In the genomic region with DNA sequence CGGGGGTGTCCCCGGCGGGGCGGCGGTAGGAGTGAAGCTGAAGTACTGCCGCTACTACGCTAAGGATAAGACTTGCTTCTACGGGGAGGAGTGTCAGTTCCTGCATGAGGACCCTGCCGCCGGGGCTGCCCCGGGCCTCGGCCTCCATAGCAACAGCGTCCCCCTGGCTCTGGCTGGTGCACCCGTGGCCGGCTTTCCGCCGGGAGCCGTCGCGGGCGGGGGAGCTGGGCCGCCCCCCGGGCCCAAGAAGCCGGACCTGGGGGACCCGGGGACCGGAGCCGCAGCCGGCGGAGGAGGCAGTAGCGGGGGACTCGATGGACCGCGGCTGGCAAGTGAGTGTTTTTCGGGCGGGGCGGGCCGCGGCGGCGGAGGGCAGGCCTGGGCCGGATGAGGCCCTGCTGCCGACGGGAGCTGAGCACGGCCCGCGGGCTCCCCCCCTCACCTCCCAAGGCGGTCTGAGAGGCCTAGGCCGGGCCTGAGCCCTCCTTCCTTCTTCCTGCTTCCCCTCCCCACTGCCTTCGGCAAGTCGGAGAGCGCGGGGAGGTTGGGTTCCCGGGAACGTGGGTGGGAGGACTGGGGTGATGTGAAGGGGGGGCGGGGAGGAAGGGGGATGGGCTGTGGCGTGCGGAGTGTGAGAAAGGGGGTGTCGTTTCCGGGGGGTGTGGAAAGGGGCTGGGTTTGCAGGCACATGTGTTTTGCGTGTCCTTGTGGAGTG, we compare ENCODE assay signal across 2 cellular contexts.
TF ChIP-seq lines count a peak whose summit lies in the region.

No MANE protein-coding gene starts in this region.

TF ChIP-seq in HEK293, 187 proteins besides CTCF, POLR2A, EP300 and RAD21 (continued from another document and continues in another):
- TF ChIP-seq, protein P1, sequence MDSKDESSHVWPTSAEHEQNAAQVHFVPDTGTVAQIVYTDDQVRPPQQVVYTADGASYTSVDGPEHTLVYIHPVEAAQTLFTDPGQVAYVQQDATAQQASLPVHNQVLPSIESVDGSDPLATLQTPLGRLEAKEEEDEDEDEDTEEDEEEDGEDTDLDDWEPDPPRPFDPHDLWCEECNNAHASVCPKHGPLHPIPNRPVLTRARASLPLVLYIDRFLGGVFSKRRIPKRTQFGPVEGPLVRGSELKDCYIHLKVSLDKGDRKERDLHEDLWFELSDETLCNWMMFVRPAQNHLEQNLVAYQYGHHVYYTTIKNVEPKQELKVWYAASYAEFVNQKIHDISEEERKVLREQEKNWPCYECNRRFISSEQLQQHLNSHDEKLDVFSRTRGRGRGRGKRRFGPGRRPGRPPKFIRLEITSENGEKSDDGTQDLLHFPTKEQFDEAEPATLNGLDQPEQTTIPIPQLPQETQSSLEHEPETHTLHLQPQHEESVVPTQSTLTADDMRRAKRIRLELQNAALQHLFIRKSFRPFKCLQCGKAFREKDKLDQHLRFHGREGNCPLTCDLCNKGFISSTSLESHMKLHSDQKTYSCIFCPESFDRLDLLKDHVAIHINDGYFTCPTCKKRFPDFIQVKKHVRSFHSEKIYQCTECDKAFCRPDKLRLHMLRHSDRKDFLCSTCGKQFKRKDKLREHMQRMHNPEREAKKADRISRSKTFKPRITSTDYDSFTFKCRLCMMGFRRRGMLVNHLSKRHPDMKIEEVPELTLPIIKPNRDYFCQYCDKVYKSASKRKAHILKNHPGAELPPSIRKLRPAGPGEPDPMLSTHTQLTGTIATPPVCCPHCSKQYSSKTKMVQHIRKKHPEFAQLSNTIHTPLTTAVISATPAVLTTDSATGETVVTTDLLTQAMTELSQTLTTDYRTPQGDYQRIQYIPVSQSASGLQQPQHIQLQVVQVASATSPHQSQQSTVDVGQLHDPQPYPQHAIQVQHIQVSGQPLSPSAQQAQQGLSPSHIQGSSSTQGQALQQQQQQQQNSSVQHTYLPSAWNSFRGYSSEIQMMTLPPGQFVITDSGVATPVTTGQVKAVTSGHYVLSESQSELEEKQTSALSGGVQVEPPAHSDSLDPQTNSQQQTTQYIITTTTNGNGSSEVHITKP (tag by site-specific recombination; IDR thresholded peaks at IDR 0.05): peak; percentile 75
- TF ChIP-seq GFI1B (tag by site-specific recombination; IDR thresholded peaks at IDR 0.05): 0 out of 2 replicates have a peak, but pooled peaks have one; percentile 15
- TF ChIP-seq ZNF211 (tag by site-specific recombination; IDR thresholded peaks at IDR 0.05; ENCODE audit: low read depth): no peak
- TF ChIP-seq ZEB2 (tag by site-specific recombination; IDR thresholded peaks at IDR 0.05): peak; percentile 85; the same call in 1 of the 2 replicates
- peak; percentile 82; the same call in 1 of the 2 replicates for TF ChIP-seq KLF7 (tag by site-specific recombination; IDR thresholded peaks at IDR 0.05; ENCODE audit: borderline replicate concordance)
- no peak for TF ChIP-seq ZNF114 (tag by site-specific recombination; IDR thresholded peaks at IDR 0.05)
- peak; percentile 80 for TF ChIP-seq SP2 (tag by site-specific recombination; IDR thresholded peaks at IDR 0.05)
- TF ChIP-seq ZNF629 (tag by site-specific recombination; IDR thresholded peaks at IDR 0.05): 0 out of 2 replicates have a peak, but pooled peaks have one; percentile 30
- TF ChIP-seq, protein P2, sequence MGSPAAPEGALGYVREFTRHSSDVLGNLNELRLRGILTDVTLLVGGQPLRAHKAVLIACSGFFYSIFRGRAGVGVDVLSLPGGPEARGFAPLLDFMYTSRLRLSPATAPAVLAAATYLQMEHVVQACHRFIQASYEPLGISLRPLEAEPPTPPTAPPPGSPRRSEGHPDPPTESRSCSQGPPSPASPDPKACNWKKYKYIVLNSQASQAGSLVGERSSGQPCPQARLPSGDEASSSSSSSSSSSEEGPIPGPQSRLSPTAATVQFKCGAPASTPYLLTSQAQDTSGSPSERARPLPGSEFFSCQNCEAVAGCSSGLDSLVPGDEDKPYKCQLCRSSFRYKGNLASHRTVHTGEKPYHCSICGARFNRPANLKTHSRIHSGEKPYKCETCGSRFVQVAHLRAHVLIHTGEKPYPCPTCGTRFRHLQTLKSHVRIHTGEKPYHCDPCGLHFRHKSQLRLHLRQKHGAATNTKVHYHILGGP (tag by site-specific recombination; IDR thresholded peaks at IDR 0.05): no peak
- TF ChIP-seq ZNF530 (tag by site-specific recombination; IDR thresholded peaks at IDR 0.05; ENCODE audit: low read depth): no peak
- no peak for TF ChIP-seq ZNF354C (tag by site-specific recombination; IDR thresholded peaks at IDR 0.05; ENCODE audit: borderline replicate concordance, low read depth)
- TF ChIP-seq ZNF274 (IDR thresholded peaks at IDR 0.05; ENCODE audit: low read length): no peak
- TF ChIP-seq ZNF274 (tag by site-specific recombination; IDR thresholded peaks at IDR 0.05; ENCODE audit: borderline replicate concordance): no peak
- TF ChIP-seq FEZF1 (tag by site-specific recombination; IDR thresholded peaks at IDR 0.05): no peak
- TF ChIP-seq ZNF280D (tag by site-specific recombination; IDR thresholded peaks at IDR 0.05): no peak
- TF ChIP-seq GLI4 (tag by site-specific recombination; IDR thresholded peaks at IDR 0.05): 0 out of 2 replicates have a peak, but pooled peaks have one; percentile 70
- TF ChIP-seq ZNF341 (tag by site-specific recombination; IDR thresholded peaks at IDR 0.05; ENCODE audit: low read depth): peak; percentile 63
- TF ChIP-seq ZNF335 (tag by site-specific recombination; conservative IDR thresholded peaks at IDR 0.05): peak; percentile 82; the same call in 1 of the 2 replicates
- TF ChIP-seq ZNF677 (tag by site-specific recombination; IDR thresholded peaks at IDR 0.05): 0 out of 2 replicates have a peak, but pooled peaks have one; percentile 1
- TF ChIP-seq ZBTB7A (tag by site-specific recombination; IDR thresholded peaks at IDR 0.05; ENCODE audit: low read depth): peak; percentile 83; the same call in 1 of the 2 replicates
- no peak for TF ChIP-seq ZNF350 (tag by site-specific recombination; IDR thresholded peaks at IDR 0.05)
- no peak for TF ChIP-seq ZNF146 (tag by site-specific recombination; IDR thresholded peaks at IDR 0.05)
- TF ChIP-seq ZFP69B (tag by site-specific recombination; IDR thresholded peaks at IDR 0.05): peak; percentile 82; the same call in 1 of the 2 replicates

TF ChIP-seq in GM12878, 131 proteins besides CTCF, POLR2A, EP300 and RAD21 (continued from another document and continues in another):
- no peak for TF ChIP-seq MLLT1 (IDR thresholded peaks at IDR 0.05)
- TF ChIP-seq MEF2B (IDR thresholded peaks at IDR 0.05; ENCODE audit: partially characterized antibody, poor library complexity, severe bottlenecking): no peak
- TF ChIP-seq RBBP5 (conservative IDR thresholded peaks at IDR 0.05): no peak
- TF ChIP-seq ZNF384 (IDR thresholded peaks at IDR 0.05; ENCODE audit: borderline replicate concordance, low read depth, low read length): no peak
- TF ChIP-seq MEF2A (IDR thresholded peaks at IDR 0.05; ENCODE audit: insufficient read depth, low read depth, low read length): 0 out of 2 replicates have a peak, but pooled peaks have one; percentile 14
- TF ChIP-seq E2F4 (IDR thresholded peaks at IDR 0.05; ENCODE audit: low read depth, low read length): no peak
- no peak for TF ChIP-seq USF1 (IDR thresholded peaks at IDR 0.05; ENCODE audit: borderline replicate concordance, extremely low read length, insufficient read depth, low read depth, low read length)
- no peak for TF ChIP-seq KDM1A (IDR thresholded peaks at IDR 0.05; ENCODE audit: borderline replicate concordance)
- TF ChIP-seq WRNIP1 (IDR thresholded peaks at IDR 0.05; ENCODE audit: borderline replicate concordance, low read depth, low read length): no peak
- TF ChIP-seq LARP7 (IDR thresholded peaks at IDR 0.05): peak; percentile 88
- TF ChIP-seq, protein P3, sequence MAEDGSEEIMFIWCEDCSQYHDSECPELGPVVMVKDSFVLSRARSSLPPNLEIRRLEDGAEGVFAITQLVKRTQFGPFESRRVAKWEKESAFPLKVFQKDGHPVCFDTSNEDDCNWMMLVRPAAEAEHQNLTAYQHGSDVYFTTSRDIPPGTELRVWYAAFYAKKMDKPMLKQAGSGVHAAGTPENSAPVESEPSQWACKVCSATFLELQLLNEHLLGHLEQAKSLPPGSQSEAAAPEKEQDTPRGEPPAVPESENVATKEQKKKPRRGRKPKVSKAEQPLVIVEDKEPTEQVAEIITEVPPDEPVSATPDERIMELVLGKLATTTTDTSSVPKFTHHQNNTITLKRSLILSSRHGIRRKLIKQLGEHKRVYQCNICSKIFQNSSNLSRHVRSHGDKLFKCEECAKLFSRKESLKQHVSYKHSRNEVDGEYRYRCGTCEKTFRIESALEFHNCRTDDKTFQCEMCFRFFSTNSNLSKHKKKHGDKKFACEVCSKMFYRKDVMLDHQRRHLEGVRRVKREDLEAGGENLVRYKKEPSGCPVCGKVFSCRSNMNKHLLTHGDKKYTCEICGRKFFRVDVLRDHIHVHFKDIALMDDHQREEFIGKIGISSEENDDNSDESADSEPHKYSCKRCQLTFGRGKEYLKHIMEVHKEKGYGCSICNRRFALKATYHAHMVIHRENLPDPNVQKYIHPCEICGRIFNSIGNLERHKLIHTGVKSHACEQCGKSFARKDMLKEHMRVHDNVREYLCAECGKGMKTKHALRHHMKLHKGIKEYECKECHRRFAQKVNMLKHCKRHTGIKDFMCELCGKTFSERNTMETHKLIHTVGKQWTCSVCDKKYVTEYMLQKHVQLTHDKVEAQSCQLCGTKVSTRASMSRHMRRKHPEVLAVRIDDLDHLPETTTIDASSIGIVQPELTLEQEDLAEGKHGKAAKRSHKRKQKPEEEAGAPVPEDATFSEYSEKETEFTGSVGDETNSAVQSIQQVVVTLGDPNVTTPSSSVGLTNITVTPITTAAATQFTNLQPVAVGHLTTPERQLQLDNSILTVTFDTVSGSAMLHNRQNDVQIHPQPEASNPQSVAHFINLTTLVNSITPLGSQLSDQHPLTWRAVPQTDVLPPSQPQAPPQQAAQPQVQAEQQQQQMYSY (CRISPR knock-in tag; IDR thresholded peaks at IDR 0.05): no peak
- TF ChIP-seq KAT2A (conservative IDR thresholded peaks at IDR 0.05; ENCODE audit: control insufficient read depth, low read depth, low read length): no peak
- TF ChIP-seq FOS (IDR thresholded peaks at IDR 0.05; ENCODE audit: borderline replicate concordance, extremely low read depth, insufficient read length): no peak
- peak; percentile 97; the same call in 1 of the 2 replicates for TF ChIP-seq HDGF (IDR thresholded peaks at IDR 0.05)
- TF ChIP-seq SREBF2 (IDR thresholded peaks at IDR 0.05; ENCODE audit: low read length): no peak
- peak; percentile 49; the same call in 1 of the 2 replicates for TF ChIP-seq ZNF687 (IDR thresholded peaks at IDR 0.05)
- TF ChIP-seq ZBED1 (IDR thresholded peaks at IDR 0.05; ENCODE audit: borderline replicate concordance): 0 out of 2 replicates have a peak, but pooled peaks have one; percentile 40
- no peak for TF ChIP-seq SIX5 (IDR thresholded peaks at IDR 0.05; ENCODE audit: low read depth, low read length, severe bottlenecking)
